In genomic region chr20:45405566-45406259, GRCh38 we compare ENCODE assay signal across 8 cellular contexts. TPM values are rescaled to one million over a fixed set of nuclear protein-coding genes. Genes with fewer than 3 reads are reported as not detected.
DNase-seq lines count a peak whose midpoint lies in the region; ATAC-seq, FAIRE-seq and TF ChIP-seq lines count a peak whose summit lies in the region.

No MANE protein-coding gene starts in this region.

- in situ Hi-C loops in ACHN (cut with HindIII; ENCODE audit: low pct_ligation_motif_present, low pct_unique_long_range_greater_than_20kb, low sequenced_read_pairs), result no loop called here
- in situ Hi-C loops in HAP-1 (cut with MboI; ENCODE audit: low sequenced_read_pairs), result no loop called here

- H3K9me3 ChIP-seq in HAP-1, result peaks cover 12% of the 10 kb centered on the region
- peaks cover 6% of the 10 kb centered on the region for H3K9me3 ChIP-seq in left ventricle myocardium inferior (replicated peaks)

- H3K9me3 Mint-ChIP-seq in activated naive CD4-positive, alpha-beta T cell treated with anti-CD3 and anti-CD28 coated beads, Interleukin-2, amount 50 U/mL, for 72 hours, result peaks cover under 1 to 11% of the 10 kb centered on the region in 2 donors

- peaks cover 23% of the 10 kb centered on the region for H3K36me3 ChIP-seq in HAP-1 (replicated peaks)
- H3K36me3 ChIP-seq in left ventricle myocardium inferior, result peaks cover 27% of the 10 kb centered on the region

- H3K27ac Mint-ChIP-seq in activated naive CD4-positive, alpha-beta T cell treated with anti-CD3 and anti-CD28 coated beads, Interleukin-2, amount 50 U/mL, for 72 hours, result peak overlapping the region in 1 of 2 donors; percentile 44

- peaks cover 22 to 28% of the 10 kb centered on the region in 2 donors for H3K36me3 Mint-ChIP-seq in activated naive CD4-positive, alpha-beta T cell treated with anti-CD3 and anti-CD28 coated beads, Interleukin-2, amount 50 U/mL, for 72 hours

- no peak for FAIRE-seq in GM19239 (lab: Jason Lieb, UNC)

- TF ChIP-seq CTCF in left ventricle myocardium inferior (IDR thresholded peaks at IDR 0.05; ENCODE audit: borderline replicate concordance), result no peak

- H3K4me3 ChIP-seq in HAP-1, result peak overlapping the region; percentile 69
- peak overlapping the region; percentile 98 for H3K4me3 ChIP-seq in left ventricle myocardium inferior

- H3K27ac ChIP-seq in left ventricle myocardium inferior (replicated peaks), result peak overlapping the region; percentile 100

- DNase-seq in ACHN (peak; percentile 16), HAP-1 (ENCODE audit: low spot score in 2 of 2) (peak in 1 of 2 experiments; percentile 45), left ventricle myocardium inferior (peak; percentile 60), retina (peak; percentile 71), GM19239 (ENCODE audit: insufficient read length, low spot score) (no peak)
- no peak for DNase-seq in activated naive CD4-positive, alpha-beta T cell treated with anti-CD3 and anti-CD28 coated beads, Interleukin-2, amount 50 U/mL, for 72 hours (ENCODE audit: low spot score in 2 of 2)

- intact Hi-C loops in left ventricle myocardium inferior (cut with micrococcal nuclease), result no loop called here

- ATAC-seq in activated naive CD4-positive, alpha-beta T cell treated with anti-CD3 and anti-CD28 coated beads, Interleukin-2, amount 50 U/mL, for 72 hours, result peak; percentile 34 to 60
- ATAC-seq in GM19467 (IDR thresholded peaks at IDR 0.05; ENCODE audit: unreplicated experiment) (no peak), GM21367 (IDR thresholded peaks at IDR 0.05; ENCODE audit: unreplicated experiment) (no peak)

- H3K4me1 ChIP-seq in HAP-1 (peaks cover 7% of the 10 kb centered on the region), left ventricle myocardium inferior (peaks cover 55% of the 10 kb centered on the region)

- H3K27me3 ChIP-seq in HAP-1 (ENCODE audit: low read depth), result no peaks in the 10 kb centered on the region
- no peaks in the 10 kb centered on the region for H3K27me3 ChIP-seq in left ventricle myocardium inferior (ENCODE audit: low read depth)

RNA-seq across cellular contexts. Expression of gene DBNDD2, which starts 2.4 kb away (rescaled TPM):
- total RNA-seq in activated naive CD4-positive, alpha-beta T cell treated with anti-CD3 and anti-CD28 coated beads, Interleukin-2, amount 50 U/mL, for 72 hours, result 10 to 100 TPM; 22.7 to 50.9 TPM
- 362 TPM for total RNA-seq in left ventricle myocardium inferior

RNA-seq across cellular contexts. Expression of gene PIGT, which starts 10.2 kb away (rescaled TPM):
- total RNA-seq in activated naive CD4-positive, alpha-beta T cell treated with anti-CD3 and anti-CD28 coated beads, Interleukin-2, amount 50 U/mL, for 72 hours, result 10 to 100 TPM; 45.0 to 59.1 TPM
- total RNA-seq in left ventricle myocardium inferior, result 126 TPM

RNA-seq across cellular contexts. Expression of gene TP53TG5, which starts 27.6 kb away (rescaled TPM):
- under 1 TPM; 0.16 to 0.45 TPM for total RNA-seq in activated naive CD4-positive, alpha-beta T cell treated with anti-CD3 and anti-CD28 coated beads, Interleukin-2, amount 50 U/mL, for 72 hours
- 0.80 TPM for total RNA-seq in left ventricle myocardium inferior

RNA-seq across cellular contexts. Expression of gene SYS1, which starts 42.8 kb away (rescaled TPM):
- total RNA-seq in activated naive CD4-positive, alpha-beta T cell treated with anti-CD3 and anti-CD28 coated beads, Interleukin-2, amount 50 U/mL, for 72 hours, result 10 to 100 TPM; 28.0 to 33.3 TPM
- total RNA-seq in left ventricle myocardium inferior, result 20.8 TPM

RNA-seq across cellular contexts. Expression of gene SDC4, which starts 57.5 kb away (rescaled TPM):
- total RNA-seq in activated naive CD4-positive, alpha-beta T cell treated with anti-CD3 and anti-CD28 coated beads, Interleukin-2, amount 50 U/mL, for 72 hours, result 10 to 100 TPM; 23.5 to 33.0 TPM
- 77.4 TPM for total RNA-seq in left ventricle myocardium inferior

Comparison
In these comparisons a context has a peak if more than half of its experiments do, and no peak if none do; other contexts are left out.
1. DNase-seq: peak in ACHN (single experiment), left ventricle myocardium inferior (single experiment) and retina (single experiment); none in activated naive CD4-positive, alpha-beta T cell treated with anti-CD3 and anti-CD28 coated beads, Interleukin-2, amount 50 U/mL, for 72 hours (0 of 2) and GM19239 (single experiment).
2. ATAC-seq: peak in activated naive CD4-positive, alpha-beta T cell treated with anti-CD3 and anti-CD28 coated beads, Interleukin-2, amount 50 U/mL, for 72 hours (2 of 2); none in GM19467 (single experiment) and GM21367 (single experiment).